17 cellular contexts compared by ENCODE assay signal in the genomic region with DNA sequence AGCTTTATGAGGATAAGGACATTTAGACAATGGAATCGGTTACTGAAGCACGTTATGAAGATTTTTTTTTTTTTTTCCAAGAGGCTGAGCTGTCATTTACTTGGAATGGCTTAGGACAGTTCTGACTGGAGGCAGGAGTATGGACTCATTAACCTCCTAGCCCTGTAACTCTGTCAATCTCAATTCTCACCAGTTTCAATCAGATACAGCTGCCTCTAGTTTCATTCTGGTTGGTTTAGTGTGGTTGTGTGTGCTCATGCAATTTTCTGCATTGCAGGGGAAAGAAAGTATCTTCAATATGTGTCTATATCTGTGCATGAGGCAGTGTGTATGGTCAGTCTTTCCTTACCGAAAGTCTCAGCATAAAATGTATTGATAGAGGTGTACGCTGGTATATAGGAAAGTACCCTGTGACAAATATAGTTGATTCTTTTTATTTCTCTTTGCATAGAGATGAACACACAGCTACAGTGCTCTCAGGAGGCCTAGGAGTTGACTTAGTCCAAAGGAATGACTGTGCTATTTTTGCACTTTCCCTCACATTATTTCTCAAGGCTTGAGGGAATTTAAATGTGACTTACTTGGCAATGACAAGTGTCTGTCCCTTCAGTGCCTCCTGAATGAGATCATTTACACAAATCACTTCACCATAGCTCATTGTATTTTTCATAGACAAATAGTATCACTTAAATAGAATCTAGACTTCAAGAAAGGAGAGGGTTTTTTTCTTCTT. TPM values are rescaled to one million over a fixed set of nuclear protein-coding genes. Genes with fewer than 3 reads are reported as not detected.
"Had no signal": no experiment of that assay in that cellular context is flagged by ENCODE, and none has a peak within 500 bp of the region (broad histone marks: within the 10 kb centered on the region; RNA-seq: fewer than 3 reads in every experiment).

No MANE protein-coding gene starts in this region.

- H3K27ac ChIP-seq: coronary artery, prostate gland, sigmoid colon, testis had no signal

- H3K4me3 ChIP-seq: coronary artery, prostate gland, sigmoid colon, testis had no signal

- H3K27me3 ChIP-seq: sigmoid colon, testis had no signal

- ATAC-seq: activated CD8-positive, alpha-beta memory T cell treated with anti-CD3 and anti-CD28 coated beads, Interleukin-2, amount 10 ng/mL, durations not matched to agents 7 days and 5 days; activated naive CD4-positive, alpha-beta T cell treated with anti-CD3 and anti-CD28 coated beads, Interleukin-2, amount 50 U/mL, for 72 hours; natural killer cell treated with Interleukin-12 subunit alpha and Interleukin-12 subunit beta and Interleukin-15 and Interleukin-18, amount 100 ng/mL, for 72 hours had no signal

- H3K9me3 ChIP-seq: prostate gland, sigmoid colon, testis had no signal

- H3K36me3 ChIP-seq: prostate gland, sigmoid colon had no signal

- H3K4me1 ChIP-seq: prostate gland, sigmoid colon, testis had no signal

- DNase-seq: activated CD4-positive, alpha-beta T cell treated with anti-CD3 and anti-CD28 coated beads, Interleukin-2, amount 50 U/mL, for 48 hours; activated CD4-positive, CD25-positive, alpha-beta regulatory T cell treated with anti-CD3 and anti-CD28 coated beads, Interleukin-2, amount 50 U/mL, for 72 hours; activated CD8-positive, alpha-beta memory T cell treated with anti-CD3 and anti-CD28 coated beads, Interleukin-2, amount 10 ng/mL, durations not matched to agents 7 days and 5 days; activated effector memory CD4-positive, alpha-beta T cell treated with anti-CD3 and anti-CD28 coated beads, Interleukin-2, amount 50 U/mL, for 16 hours; activated T-cell treated with anti-CD3 and anti-CD28 coated beads, Interleukin-2, amount 50 U/mL, for 24 hours; central memory CD4-positive, alpha-beta T cell; effector CD4-positive, alpha-beta T cell; nucleus accumbens; sigmoid colon; stimulated activated CD4-positive, alpha-beta T cell treated with anti-CD3 and anti-CD28 coated beads, Interleukin-2, amount 100 ng/mL, for 48 hours; stimulated activated naive CD4-positive, alpha-beta T cell treated with Interleukin-2 at 50 U/mL for 16 hours; testis had no signal

RNA-seq across cellular contexts. Expression of a gene that starts 50.5 kb away (rescaled TPM):
- total RNA-seq: activated CD8-positive, alpha-beta memory T cell treated with anti-CD3 and anti-CD28 coated beads, Interleukin-2, amount 10 ng/mL, durations not matched to agents 7 days and 5 days; activated naive CD4-positive, alpha-beta T cell treated with anti-CD3 and anti-CD28 coated beads, Interleukin-2, amount 50 U/mL, for 72 hours; natural killer cell treated with Interleukin-12 subunit alpha and Interleukin-12 subunit beta and Interleukin-15 and Interleukin-18, amount 100 ng/mL, for 72 hours; T-helper 2 cell treated with Interferon-gamma antibody and Interleukin-4, amounts not matched to agents 100 ng/mL and 5 ng/mL, for 36 hours had no signal
